Comparison of ENCODE assay signal across 1 cellular context in genomic region chr14:91059576-91060471, GRCh38.
TF ChIP-seq lines count a peak whose summit lies in the region.

No MANE protein-coding gene starts in this region.

TF ChIP-seq in H1, 55 proteins besides CTCF, POLR2A, EP300 and RAD21 (continued from another document):
- TF ChIP-seq MAX (IDR thresholded peaks at IDR 0.05) (peak; percentile 81), HDAC6 (IDR thresholded peaks at IDR 0.05; ENCODE audit: low read depth, low read length) (no peak), SAP30 (IDR thresholded peaks at IDR 0.05; ENCODE audit: insufficient read depth, insufficient replicate concordance, low read length) (peak; percentile 85), CHD1 (IDR thresholded peaks at IDR 0.05; ENCODE audit: low read depth, low read length) (no peak), POLR2AphosphoS5 (IDR thresholded peaks at IDR 0.05; ENCODE audit: low read depth, low read length) (no peak; the same call in 1 of the 2 replicates), TAF7 (optimal IDR thresholded peaks at IDR 0.05; ENCODE audit: borderline replicate concordance, low read depth, low read length) (peak; percentile 34), ATF2 (IDR thresholded peaks at IDR 0.05; ENCODE audit: low read length) (no peak), CHD2 (IDR thresholded peaks at IDR 0.05; ENCODE audit: low read length) (no peak), CHD7 (IDR thresholded peaks at IDR 0.05; ENCODE audit: insufficient replicate concordance, low read length) (no peak), SIN3A (conservative IDR thresholded peaks at IDR 0.05 in 1 of 2, IDR thresholded peaks at IDR 0.05 in 1 of 2; ENCODE audit: low read depth in 1 of 2, low read length in 2 of 2) (peak; percentile 50 to 82; a peak in 2 of 4 replicates), KDM4A (IDR thresholded peaks at IDR 0.05; ENCODE audit: low read depth, low read length, severe bottlenecking) (peak; percentile 90), EZH2 (IDR thresholded peaks at IDR 0.05; ENCODE audit: low read depth, low read length, severe bottlenecking) (no peak), E2F6 (IDR thresholded peaks at IDR 0.05) (no peak; the same call in 1 of the 2 replicates), GTF2F1 (IDR thresholded peaks at IDR 0.05; ENCODE audit: borderline replicate concordance, low read depth, low read length) (no peak), SP1 (IDR thresholded peaks at IDR 0.05; ENCODE audit: low read depth, low read length) (no peak), RXRA (IDR thresholded peaks at IDR 0.05; ENCODE audit: insufficient read depth, low read depth, low read length) (no peak), TAF1 (IDR thresholded peaks at IDR 0.05; ENCODE audit: low read depth, low read length) (peak; percentile 62; the same call in 1 of the 2 replicates), HDAC2 (IDR thresholded peaks at IDR 0.05; ENCODE audit: borderline replicate concordance in 1 of 2, low read depth in 2 of 2, low read length in 2 of 2) (peak; percentile 52 to 85; a peak in 1 of 4 replicates), ASH2L (IDR thresholded peaks at IDR 0.05; ENCODE audit: low read length) (peak; percentile 61), USF2 (IDR thresholded peaks at IDR 0.05; ENCODE audit: low read length) (0 out of 2 replicates have a peak, but pooled peaks have one; percentile 7), RNF2 (IDR thresholded peaks at IDR 0.05; ENCODE audit: borderline replicate concordance, low read depth, low read length, missing control alignments, poor library complexity, severe bottlenecking) (no peak)
TF ChIP-seq in H1: peak in this region for 10.
